In genomic region chr4:173500841-173501591, GRCh38 we compare ENCODE assay signal across 10 cellular contexts. TPM values are rescaled to one million over a fixed set of nuclear protein-coding genes. Genes with fewer than 3 reads are reported as not detected.
A peak's percentile ranks its signal among the peaks of the same experiment; 100 is the strongest.
DNase-seq lines count a peak whose midpoint lies in the region; ATAC-seq and TF ChIP-seq lines count a peak whose summit lies in the region.
"Had no signal": no experiment of that assay in that cellular context is flagged by ENCODE, and none has a peak within 500 bp of the region (broad histone marks: within the 10 kb centered on the region; RNA-seq: fewer than 3 reads in every experiment).

No MANE protein-coding gene starts in this region.

- H3K4me3 ChIP-seq in mammary epithelial cell (replicated peaks in 1 of 3; ENCODE audit: insufficient read depth in 1 of 3, low read depth in 2 of 3, low read length in 3 of 3): no peak overlapping the region
- peak overlapping the region in 3 of 4 donors; percentile 25 to 47 (median 42) for H3K4me3 ChIP-seq in upper lobe of left lung
- no peak overlapping the region for H3K4me3 ChIP-seq in colonic mucosa

- 49% methylated on average over 31 of the region's 48 CpGs for WGBS in mammary epithelial cell (ENCODE audit: low coverage, missing lambda C conversion rate)
- 26% methylated on average over 18 to 46 of the region's 48 CpGs for WGBS in upper lobe of left lung, 2 donors

- H4K20me1 ChIP-seq in mammary epithelial cell (ENCODE audit: insufficient read depth, low read length): no peaks in the 10 kb centered on the region

- peaks cover 22% of the 10 kb centered on the region for H3K27me3 Mint-ChIP-seq in mesothelial cell of epicardium (ENCODE audit: low read depth)

- H3K27ac ChIP-seq in mammary epithelial cell (ENCODE audit: insufficient read depth, low read depth, low read length): no peak overlapping the region
- H3K27ac ChIP-seq in upper lobe of left lung: no peak overlapping the region
- no peak overlapping the region for H3K27ac ChIP-seq in colonic mucosa

- H3K27ac Mint-ChIP-seq in mesothelial cell of epicardium: peak overlapping the region; percentile 4
- H3K27ac Mint-ChIP-seq: T-helper 1 cell treated with Interleukin-12 subunit alpha and Interleukin-12 subunit beta and Interleukin-4 antibody, amounts not matched to agents 30 μg/mL and 1 μg/mL, for 36 hours had no signal

- H3K4me1 Mint-ChIP-seq in mesothelial cell of epicardium: peaks cover 21% of the 10 kb centered on the region

- TF ChIP-seq POLR2A in upper lobe of left lung (IDR thresholded peaks at IDR 0.05): peak in 1 of 4 donors; percentile 11

- peak overlapping the region; percentile 76 for H2AFZ ChIP-seq in mammary epithelial cell (ENCODE audit: low read depth, low read length)

- peak; percentile 50 for DNase-seq in stimulated activated CD4-positive, alpha-beta T cell treated with anti-CD3 and anti-CD28 coated beads, Interleukin-15, amount 100 ng/mL, for 24 hours
- DNase-seq in stimulated activated CD4-positive, alpha-beta T cell treated with anti-CD3 and anti-CD28 coated beads, Interleukin-4, amount 100 ng/mL, for 24 hours: no peak
- DNase-seq in mammary epithelial cell (no peak), mesothelial cell of epicardium (ENCODE audit: low spot score in 2 of 2, unreplicated experiment in 2 of 2) (no peak), upper lobe of left lung (peak in 1 of 2 donors; percentile 82), colonic mucosa (no peak), mucosa of gallbladder (ENCODE audit: low spot score) (no peak)
- DNase-seq: NCI-H1417 treated with DMSO at 0.1 percent for 48 hours had no signal

- no peaks in the 10 kb centered on the region for H3K36me3 ChIP-seq in mammary epithelial cell (ENCODE audit: insufficient read depth, low read length)
- no peaks in the 10 kb centered on the region for H3K36me3 ChIP-seq in upper lobe of left lung
- H3K36me3 ChIP-seq in colonic mucosa: no peaks in the 10 kb centered on the region

- dilution Hi-C loops in mammary epithelial cell (cut with HindIII; ENCODE audit: low sequenced_read_pairs): no loop called here

- in situ Hi-C loops in mammary epithelial cell (cut with MboI; ENCODE audit: low sequenced_read_pairs in 2 of 2): no loop called here

- no TSS peak for BruUV-seq in mammary epithelial cell (replicated peaks; lab: Mats Ljungman, UMichigan)

- H3K4me1 ChIP-seq in mammary epithelial cell (ENCODE audit: insufficient read depth, low read length) (no peaks in the 10 kb centered on the region), upper lobe of left lung (peaks cover 0 to 12% (median 7%) of the 10 kb centered on the region in 4 donors), colonic mucosa (no peaks in the 10 kb centered on the region)

- CTCF ChIA-PET in mammary epithelial cell (lab: Charles Lee; ENCODE audit: low non-redundant PET): no interaction called here

- H3K79me2 ChIP-seq in mammary epithelial cell (ENCODE audit: insufficient read depth, low read length): no peaks in the 10 kb centered on the region

- no peak for TF ChIP-seq EP300 in upper lobe of left lung (IDR thresholded peaks at IDR 0.05)

- ATAC-seq in upper lobe of left lung (ENCODE audit: low FRiP score in 2 of 2) (peak in 1 of 2 donors; percentile 39), GM21515 (IDR thresholded peaks at IDR 0.05; ENCODE audit: unreplicated experiment) (no peak)

- H3K9ac ChIP-seq in mammary epithelial cell (ENCODE audit: insufficient read depth, low read length) (no peak overlapping the region), colonic mucosa (ENCODE audit: low read depth in 2 of 2, low read length in 2 of 2) (no peak overlapping the region)

- H3K9me3 ChIP-seq in mammary epithelial cell (replicated peaks; ENCODE audit: insufficient read depth, low read length) (no peaks in the 10 kb centered on the region), upper lobe of left lung (peaks cover 0 to 9% (median 3%) of the 10 kb centered on the region in 4 donors), colonic mucosa (no peaks in the 10 kb centered on the region)

- peak overlapping the region; percentile 20 for H3K4me3 Mint-ChIP-seq in mesothelial cell of epicardium
- H3K4me3 Mint-ChIP-seq: T-helper 1 cell treated with Interleukin-12 subunit alpha and Interleukin-12 subunit beta and Interleukin-4 antibody, amounts not matched to agents 30 μg/mL and 1 μg/mL, for 36 hours had no signal

- H3K4me2 ChIP-seq in mammary epithelial cell (ENCODE audit: insufficient read depth, low read depth, low read length): no peak overlapping the region

- intact Hi-C loops in mammary epithelial cell (cut with micrococcal nuclease): no loop called here
- intact Hi-C loops in colonic mucosa (cut with DNase I): loop anchor here (10.0 kb wide), 3 partner anchors 324 to 654 kb away; no protein-coding TSS in a partner anchor

- H3K36me3 Mint-ChIP-seq in mesothelial cell of epicardium: peaks cover 3% of the 10 kb centered on the region

- peaks cover 2% of the 10 kb centered on the region for H3K27me3 ChIP-seq in mammary epithelial cell (ENCODE audit: insufficient read depth, low read length)
- peaks cover 0 to 44% (median 11%) of the 10 kb centered on the region in 4 donors for H3K27me3 ChIP-seq in upper lobe of left lung
- no peaks in the 10 kb centered on the region for H3K27me3 ChIP-seq in colonic mucosa

- no peak for TF ChIP-seq CTCF in mammary epithelial cell (conservative IDR thresholded peaks at IDR 0.05 in 1 of 2, IDR thresholded peaks at IDR 0.05 in 1 of 2; ENCODE audit: extremely low read depth in 1 of 2, insufficient read depth in 1 of 2, low read depth in 1 of 2, low read length in 2 of 2)
- TF ChIP-seq CTCF in mesothelial cell of epicardium (IDR thresholded peaks at IDR 0.05; ENCODE audit: unreplicated experiment): no peak
- TF ChIP-seq CTCF in upper lobe of left lung (IDR thresholded peaks at IDR 0.05): no peak
- no peak for TF ChIP-seq CTCF in colonic mucosa (IDR thresholded peaks at IDR 0.05)

- peaks cover 3% of the 10 kb centered on the region for H3K9me3 Mint-ChIP-seq in mesothelial cell of epicardium

RNA-seq across cellular contexts. Expression of gene HAND2, which starts 29.0 kb away (rescaled TPM):
- total RNA-seq in mammary epithelial cell (not detected), mesothelial cell of epicardium (32.8 to 34.3 TPM (median 33.3 TPM) in 3 replicates), upper lobe of left lung (1 to 10 TPM in 1 of 6 donors, under 1 TPM in 3, not detected in 2; 0.20 to 3.0 (median 0.39) TPM), colonic mucosa (1 to 10 TPM; 1.6 to 9.4 TPM), mucosa of gallbladder (104 TPM)
- polyA plus RNA-seq in mammary epithelial cell: not detected
- polyA minus RNA-seq in mammary epithelial cell: not detected

Comparison
In these comparisons a context has a peak if more than half of its experiments do, and no peak if none do; other contexts are left out.
1. H3K4me3 ChIP-seq: peak in upper lobe of left lung (3 of 4); none in mammary epithelial cell (0 of 3) and colonic mucosa (single experiment).